Comparison of ENCODE assay signal across 12 cellular contexts in the genomic region with DNA sequence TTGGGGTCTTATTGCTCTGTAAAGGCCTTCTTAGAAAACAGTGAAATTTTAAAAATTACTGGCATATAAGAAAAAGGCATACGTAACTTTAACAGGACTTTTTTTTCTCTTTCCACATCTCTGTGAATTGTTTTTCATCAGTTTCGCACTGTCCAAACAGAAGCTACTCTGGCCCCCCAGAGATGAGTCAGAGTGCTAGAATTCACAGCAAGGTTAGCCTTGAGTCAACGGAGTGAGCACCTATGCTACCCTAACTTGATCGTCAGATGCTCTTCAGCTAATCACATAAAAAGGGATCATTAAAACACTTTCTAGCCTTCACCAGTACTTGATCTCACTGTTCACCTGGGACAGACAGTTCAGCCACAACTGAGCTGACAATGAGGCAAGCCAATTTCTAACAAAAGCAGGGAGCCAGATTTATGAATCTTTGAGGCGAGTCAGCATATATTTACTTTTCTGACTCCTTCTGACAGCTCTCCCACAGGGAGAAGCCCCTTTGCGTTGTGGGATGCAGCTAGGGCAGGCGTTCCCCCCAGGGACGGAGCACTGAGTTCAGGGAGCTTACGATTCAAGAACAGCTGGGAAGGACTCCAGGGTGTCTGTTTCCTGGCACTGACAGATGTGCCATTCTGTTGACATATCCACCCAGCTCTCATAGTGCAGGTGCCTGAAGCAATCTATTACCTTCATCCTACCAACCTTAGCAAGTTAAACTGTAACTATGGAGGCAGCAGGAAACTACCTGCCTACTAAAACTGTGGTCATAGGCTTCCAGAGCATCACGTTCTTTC. TPM values are rescaled to one million over a fixed set of nuclear protein-coding genes. Genes with fewer than 3 reads are reported as not detected.
A peak's percentile ranks its signal among the peaks of the same experiment; 100 is the strongest.
DNase-seq lines count a peak whose midpoint lies in the region; ATAC-seq, FAIRE-seq and TF ChIP-seq lines count a peak whose summit lies in the region.
"Had no signal": no experiment of that assay in that cellular context is flagged by ENCODE, and none has a peak within 500 bp of the region (broad histone marks: within the 10 kb centered on the region; RNA-seq: fewer than 3 reads in every experiment).

No MANE protein-coding gene starts in this region.

- H3K9me3 ChIP-seq in A549, result no peaks in the 10 kb centered on the region
- H3K9me3 ChIP-seq in naive thymus-derived CD4-positive, alpha-beta T cell (ENCODE audit: control insufficient read depth in 2 of 3, low read length in 3 of 3), result no peaks in the 10 kb centered on the region

- no peak for FAIRE-seq in A549 (lab: Jason Lieb, UNC)
- peak; percentile 94 for FAIRE-seq in islet of Langerhans (lab: Jason Lieb, UNC)

- DNase-seq in A549 (ENCODE audit: low read depth in 1 of 2, low spot score in 1 of 2) (peak in 1 of 2 experiments; percentile 14), NCI-H1105 (lab: John Stamatoyannopoulos, UW) (peak; percentile 10), SHP77 (lab: John Stamatoyannopoulos, UW) (peak; percentile 46 to 49), endothelial cell (ENCODE audit: low spot score) (no peak), activated gamma-delta T cell (lab: John Stamatoyannopoulos, UW) (no peak)
- DNase-seq in naive thymus-derived CD4-positive, alpha-beta T cell, result no peak
- DNase-seq: NCI-H1436 treated with DMSO at 0.1 percent for 48 hours had no signal

- no peak for TF ChIP-seq POLR2A in A549 (IDR thresholded peaks at IDR 0.05; ENCODE audit: low read length)

- H3K4me1 ChIP-seq in A549, result peaks cover 47% of the 10 kb centered on the region
- H3K4me1 ChIP-seq in naive thymus-derived CD4-positive, alpha-beta T cell (ENCODE audit: control insufficient read depth in 2 of 2, insufficient read depth in 2 of 2, low read length in 2 of 2), result no peaks in the 10 kb centered on the region

- H3K4me3 Mint-ChIP-seq in endothelial cell (ENCODE audit: unreplicated experiment), result no peak overlapping the region
- no peak overlapping the region for H3K4me3 Mint-ChIP-seq in naive thymus-derived CD4-positive, alpha-beta T cell
- H3K4me3 Mint-ChIP-seq: dendritic cell treated with granulocyte-macrophage colony-stimulating factor and Interleukin-4, amounts not matched to agents 40 ng/mL and 50 ng/mL, for 4 days; nephron had no signal

- no peaks in the 10 kb centered on the region for H3K9me3 Mint-ChIP-seq in endothelial cell (ENCODE audit: unreplicated experiment)
- H3K9me3 Mint-ChIP-seq in naive thymus-derived CD4-positive, alpha-beta T cell, result no peaks in the 10 kb centered on the region
- H3K9me3 Mint-ChIP-seq: dendritic cell treated with granulocyte-macrophage colony-stimulating factor and Interleukin-4, amounts not matched to agents 40 ng/mL and 50 ng/mL, for 4 days; nephron had no signal

- H3K27me3 Mint-ChIP-seq in endothelial cell (ENCODE audit: unreplicated experiment), result peaks cover 4% of the 10 kb centered on the region
- H3K27me3 Mint-ChIP-seq in naive thymus-derived CD4-positive, alpha-beta T cell, result no peaks in the 10 kb centered on the region
- H3K27me3 Mint-ChIP-seq: dendritic cell treated with granulocyte-macrophage colony-stimulating factor and Interleukin-4, amounts not matched to agents 40 ng/mL and 50 ng/mL, for 4 days had no signal

- CTCF ChIA-PET in A549 (lab: Yijun Ruan, JAX), result interaction anchor here (1.2 to 2.8 kb wide), 4 partner anchors 56 to 407 kb away, joined by 3 to 20 read pairs (median 4); no protein-coding TSS in a partner anchor
- CTCF ChIA-PET in naive thymus-derived CD4-positive, alpha-beta T cell (lab: Charles Lee), result interaction anchor here (1.4 kb wide), 1 partner anchor 9 kb away, joined by 3 read pairs; no protein-coding TSS in a partner anchor

- peak; percentile 50 to 83; a peak in 4 of 6 replicates for ATAC-seq in A549
- ATAC-seq in GM21381 (IDR thresholded peaks at IDR 0.05; ENCODE audit: unreplicated experiment), result no peak
- no peak for ATAC-seq in naive thymus-derived CD4-positive, alpha-beta T cell

- no peaks in the 10 kb centered on the region for H3K27me3 ChIP-seq in naive thymus-derived CD4-positive, alpha-beta T cell (ENCODE audit: control insufficient read depth in 2 of 2, insufficient read depth in 2 of 2, low read length in 2 of 2)

- POLR2A ChIA-PET in A549 (lab: Yijun Ruan, JAX), result interaction anchor here (0.5 kb wide), 1 partner anchor 24 kb away, joined by 3 read pairs; no protein-coding TSS in a partner anchor
- POLR2A ChIA-PET in naive thymus-derived CD4-positive, alpha-beta T cell (lab: Charles Lee), result interaction anchor here (0.6 to 0.9 kb wide), 4 partner anchors 9 to 154 kb away, joined by 3 to 4 read pairs (median 3); no protein-coding TSS in a partner anchor

- intact Hi-C loops in naive thymus-derived CD4-positive, alpha-beta T cell (cut with micrococcal nuclease), result no loop called here

- no peak for TF ChIP-seq RAD21 in A549 (conservative IDR thresholded peaks at IDR 0.05 in 1 of 2, IDR thresholded peaks at IDR 0.05 in 1 of 2)

- H3K4me2 ChIP-seq in A549, result peak overlapping the region; percentile 67

- 8% methylated on average over 9 of the region's 10 CpGs for WGBS in A549 (ENCODE audit: missing lambda C conversion rate)

- no peak overlapping the region; the same call in 2 of the 3 replicates for H3K4me3 ChIP-seq in A549
- H3K4me3 ChIP-seq in naive thymus-derived CD4-positive, alpha-beta T cell (ENCODE audit: low read length), result no peak overlapping the region

- H3K27ac ChIP-seq in A549, result peak overlapping the region; percentile 16 to 55; a peak in 4 of 6 replicates
- H3K27ac ChIP-seq in naive thymus-derived CD4-positive, alpha-beta T cell (ENCODE audit: low read depth, low read length), result no peak overlapping the region

- H3K27ac Mint-ChIP-seq in endothelial cell (ENCODE audit: unreplicated experiment), result no peak overlapping the region
- H3K27ac Mint-ChIP-seq in naive thymus-derived CD4-positive, alpha-beta T cell, result no peak overlapping the region
- H3K27ac Mint-ChIP-seq: dendritic cell treated with granulocyte-macrophage colony-stimulating factor and Interleukin-4, amounts not matched to agents 40 ng/mL and 50 ng/mL, for 4 days had no signal

- H3K4me1 Mint-ChIP-seq in endothelial cell (ENCODE audit: unreplicated experiment), result peaks cover 7% of the 10 kb centered on the region
- peaks cover 0 to 48% (median 28%) of the 10 kb centered on the region in 7 donors for H3K4me1 Mint-ChIP-seq in naive thymus-derived CD4-positive, alpha-beta T cell

- no peak for TF ChIP-seq CTCF in A549 (IDR thresholded peaks at IDR 0.05)
- no peak for TF ChIP-seq CTCF in endothelial cell (IDR thresholded peaks at IDR 0.05; ENCODE audit: unreplicated experiment)

- no peak for TF ChIP-seq EP300 in A549 (IDR thresholded peaks at IDR 0.05)

- H3K36me3 ChIP-seq in naive thymus-derived CD4-positive, alpha-beta T cell (ENCODE audit: control insufficient read depth in 2 of 3, insufficient read depth in 3 of 3, low read length in 3 of 3), result peaks cover 0 to 16% (median 9%) of the 10 kb centered on the region in 3 experiments

- peaks cover 3% of the 10 kb centered on the region for H3K36me3 Mint-ChIP-seq in endothelial cell (ENCODE audit: low read depth, unreplicated experiment)
- H3K36me3 Mint-ChIP-seq in naive thymus-derived CD4-positive, alpha-beta T cell, result peaks cover 4 to 44% (median 11%) of the 10 kb centered on the region in 5 donors

TF ChIP-seq in A549, 52 proteins besides CTCF, POLR2A, EP300 and RAD21:
- TF ChIP-seq MAFK (IDR thresholded peaks at IDR 0.05; ENCODE audit: partially characterized antibody) (peak; percentile 72), PBX3 (IDR thresholded peaks at IDR 0.05) (no peak)

RNA-seq across cellular contexts. Expression of gene SPDEF, which starts 46.4 kb away (rescaled TPM):
- polyA plus RNA-seq in A549 (2011; rRNA removed), result 5.4 and 6.2 TPM in 2 replicates
- polyA plus RNA-seq in A549 (2012; cell fraction: cytosol; rRNA removed), result 4.3 and 6.3 TPM in 2 replicates
- polyA plus RNA-seq in A549 (2012; cell fraction: nucleus; rRNA removed), result 4.7 and 7.5 TPM in 2 replicates
- polyA plus RNA-seq in A549 (2017; fragmentation: RNase III; extraction: RNeasy Plus Mini Kit Qiagen cat#74134 plus additional on column Dnase treatment), result 2.2 to 4.3 TPM (median 3.7 TPM) in 3 replicates
- polyA minus RNA-seq in A549 (2011; rRNA and poly(A)+ RNA removed), result 4.3 and 7.2 TPM in 2 replicates
- not detected for total RNA-seq in endothelial cell (ENCODE audit: unreplicated experiment)
- total RNA-seq in naive thymus-derived CD4-positive, alpha-beta T cell, result under 1 TPM in 2 of 5 experiments, not detected in 3; 0.39 to 0.40 TPM
- not detected for polyA plus RNA-seq in naive thymus-derived CD4-positive, alpha-beta T cell
- total RNA-seq: T-helper 1 cell treated with Interleukin-12 subunit alpha and Interleukin-12 subunit beta and Interleukin-4 antibody, amounts not matched to agents 30 ng/mL and 1 ng/mL, for 36 hours had no signal

Comparison
In these comparisons a context has a peak if more than half of its experiments do, and no peak if none do; other contexts are left out.
1. ATAC-seq: peak in A549 (2 of 2); none in GM21381 (single experiment) and naive thymus-derived CD4-positive, alpha-beta T cell (single experiment).
2. DNase-seq: peak in NCI-H1105 (single experiment) and SHP77 (2 of 2); none in endothelial cell (single experiment), activated gamma-delta T cell (single experiment) and naive thymus-derived CD4-positive, alpha-beta T cell (0 of 9).